1 cellular context compared by ENCODE assay signal in the genomic region with DNA sequence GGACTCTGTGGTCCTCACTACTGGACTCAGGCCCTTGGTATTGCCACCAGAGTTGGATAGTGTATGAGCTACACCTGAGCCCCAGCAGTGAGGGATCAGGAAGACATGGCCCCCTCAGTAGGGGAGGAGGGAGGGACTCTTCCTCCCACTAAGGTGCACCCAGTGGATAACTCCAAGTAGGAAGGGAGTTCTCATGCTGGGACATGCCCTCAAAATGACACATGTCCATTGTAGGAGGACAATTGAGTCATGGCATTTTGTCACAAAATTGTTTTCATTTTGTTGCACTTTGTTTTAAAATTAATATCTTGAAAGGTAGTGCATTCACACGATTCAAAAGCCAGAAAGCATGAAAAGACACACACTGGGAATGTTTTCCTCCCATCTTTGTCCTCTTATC.
TF ChIP-seq lines count a peak whose summit lies in the region.

No MANE protein-coding gene starts in this region.

TF ChIP-seq in HEK293, 187 proteins besides CTCF, POLR2A, EP300 and RAD21 (continued from another document):
- TF ChIP-seq WT1 (tag by site-specific recombination; IDR thresholded peaks at IDR 0.05): 0 out of 2 replicates have a peak, but pooled peaks have one; percentile 40
- no peak for TF ChIP-seq ZNF274 (IDR thresholded peaks at IDR 0.05; ENCODE audit: low read length)
- no peak for TF ChIP-seq ZNF274 (tag by site-specific recombination; IDR thresholded peaks at IDR 0.05; ENCODE audit: borderline replicate concordance)
- TF ChIP-seq ZNF37A (tag by site-specific recombination; IDR thresholded peaks at IDR 0.05): no peak
